Comparison of ENCODE assay signal across 12 cellular contexts in the genomic region with DNA sequence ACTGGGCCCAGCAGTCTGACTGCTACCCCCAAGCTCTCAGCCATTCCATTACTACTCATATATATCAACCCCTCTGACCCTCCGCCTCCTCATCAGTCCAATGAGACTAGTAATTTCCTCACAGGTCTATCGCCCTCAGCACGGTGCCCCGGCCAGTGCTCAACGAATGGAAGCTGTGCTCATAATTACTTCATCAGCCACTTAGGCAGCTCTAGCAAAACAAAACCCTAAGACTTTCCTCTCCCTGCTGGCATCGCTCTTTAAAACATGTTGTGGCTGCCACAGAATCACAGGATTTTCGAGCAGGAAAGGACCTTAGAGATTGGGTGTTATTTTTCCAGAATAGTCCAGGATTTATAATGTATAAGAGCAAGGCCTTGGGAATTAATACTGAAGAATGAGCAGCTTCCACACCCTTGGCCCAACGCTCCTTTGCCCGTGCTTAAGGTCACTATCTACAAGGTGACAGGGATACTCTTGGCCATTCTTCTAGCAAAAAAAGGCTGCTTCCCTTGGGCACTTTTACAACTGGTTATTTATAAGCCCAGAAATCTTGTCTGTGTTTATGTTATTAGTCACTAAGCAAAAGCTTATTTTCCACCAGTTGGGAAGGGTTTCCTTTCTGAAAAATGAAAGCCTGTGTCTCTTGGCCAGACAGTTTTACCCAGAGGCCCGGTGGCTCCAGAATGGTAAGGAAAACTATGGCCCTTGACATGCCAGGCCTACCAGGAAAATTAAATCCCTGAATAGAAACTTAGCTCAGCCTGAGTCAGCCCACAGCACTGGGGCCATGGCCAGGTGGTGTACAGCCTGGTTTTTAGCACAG. TPM values are rescaled to one million over a fixed set of nuclear protein-coding genes. Genes with fewer than 3 reads are reported as not detected.
DNase-seq lines count a peak whose midpoint lies in the region; ATAC-seq and TF ChIP-seq lines count a peak whose summit lies in the region.
"Had no signal": no experiment of that assay in that cellular context is flagged by ENCODE, and none has a peak within 500 bp of the region (broad histone marks: within the 10 kb centered on the region; RNA-seq: fewer than 3 reads in every experiment).

No MANE protein-coding gene starts in this region.

- intact Hi-C loops in ascending aorta (cut with DNase I) (loop anchor here (1.0 to 5.0 kb wide), 5 partner anchors 22 to 228 kb away; no protein-coding TSS in a partner anchor), posterior vena cava (cut with DNase I) (no loop called here)

- H3K27me3 ChIP-seq in BJ (ENCODE audit: control insufficient read depth, insufficient read depth, low read length) (no peaks in the 10 kb centered on the region), ascending aorta (no peaks in the 10 kb centered on the region), gastroesophageal sphincter (no peaks in the 10 kb centered on the region), SJCRH30 (no peaks in the 10 kb centered on the region)

- H3K36me3 ChIP-seq in BJ (ENCODE audit: control insufficient read depth, insufficient read depth, low read length), result peaks cover 10% of the 10 kb centered on the region
- H3K36me3 ChIP-seq in ascending aorta, result peaks cover 6% of the 10 kb centered on the region in 2 donors
- peaks cover 0 to 5% of the 10 kb centered on the region in 2 donors for H3K36me3 ChIP-seq in gastroesophageal sphincter
- no peaks in the 10 kb centered on the region for H3K36me3 ChIP-seq in SJCRH30

- no peaks in the 10 kb centered on the region for H3K9me3 ChIP-seq in ascending aorta
- H3K9me3 ChIP-seq in gastroesophageal sphincter, result no peaks in the 10 kb centered on the region
- no peaks in the 10 kb centered on the region for H3K9me3 ChIP-seq in SJCRH30 (replicated peaks)

- H3K4me3 ChIP-seq in BJ (ENCODE audit: low read depth, low read length) (no peak overlapping the region), ascending aorta (peak overlapping the region in 1 of 2 donors; percentile 15), gastroesophageal sphincter (no peak overlapping the region), SJCRH30 (no peak overlapping the region)

- H3K27ac ChIP-seq in ascending aorta, result peak overlapping the region; percentile 87 to 92
- H3K27ac ChIP-seq in gastroesophageal sphincter, result peak overlapping the region; percentile 43 to 81 (median 78)
- H3K27ac ChIP-seq in SJCRH30, result no peak overlapping the region

- peaks cover 18 to 65% of the 10 kb centered on the region in 2 donors for H3K4me1 ChIP-seq in ascending aorta
- peaks cover 4 to 64% (median 28%) of the 10 kb centered on the region in 3 donors for H3K4me1 ChIP-seq in gastroesophageal sphincter
- 0 out of 2 replicates have a peak, but pooled peaks cover 5% of the 10 kb centered on the region for H3K4me1 ChIP-seq in SJCRH30

- POLR2A ChIA-PET in BJ (lab: Charles Lee), result interaction anchor here (0.6 kb wide), 1 partner anchor 44 kb away, joined by 3 read pairs; no protein-coding TSS in a partner anchor

- 7 to 34% methylated on average over 4 to 5 of the region's 10 CpGs for WGBS in gastroesophageal sphincter (ENCODE audit: low coverage in 1 of 2), 2 donors

- TF ChIP-seq CTCF in BJ (IDR thresholded peaks at IDR 0.05; ENCODE audit: insufficient read depth, low read depth, low read length) (no peak), ascending aorta (IDR thresholded peaks at IDR 0.05) (no peak), gastroesophageal sphincter (IDR thresholded peaks at IDR 0.05) (no peak)

- no peak for TF ChIP-seq POLR2A in gastroesophageal sphincter (IDR thresholded peaks at IDR 0.05)

- ATAC-seq in gastroesophageal sphincter, result peak; percentile 75
- no peak for ATAC-seq in GM21423 (IDR thresholded peaks at IDR 0.05; ENCODE audit: unreplicated experiment)

- no peak for TF ChIP-seq EP300 in gastroesophageal sphincter (IDR thresholded peaks at IDR 0.05)

- CTCF ChIA-PET in BJ (lab: Yijun Ruan, JAX), result interaction anchor here (0.6 to 0.8 kb wide), 2 partner anchors 10 to 44 kb away, joined by 3 to 4 read pairs; no protein-coding TSS in a partner anchor

- DNase-seq in BJ (ENCODE audit: low read depth), result peak; percentile 87
- DNase-seq in ascending aorta (ENCODE audit: low spot score in 2 of 2), result peak; percentile 77 to 93
- peak; percentile 88 for DNase-seq in posterior vena cava (ENCODE audit: low spot score)
- no peak for DNase-seq in NCI-H526 treated with DMSO at 0.1 percent for 48 hours (lab: John Stamatoyannopoulos, UW)
- no peak for DNase-seq in SJCRH30
- DNase-seq in LoVo (ENCODE audit: low spot score), result no peak
- DNase-seq: activated T-cell treated with anti-CD3 and anti-CD28 coated beads for 4 hours; CD4-positive, alpha-beta T cell; hypothalamus; SIG-M5 had no signal

RNA-seq across cellular contexts. Expression of a gene that starts 48.0 kb away (rescaled TPM):
- polyA plus RNA-seq in BJ (2011; rRNA removed), result 37.0 and 40.0 TPM in 2 replicates
- 43.2 and 60.7 TPM in 2 replicates for polyA minus RNA-seq in BJ (2011; rRNA and poly(A)+ RNA removed)
- total RNA-seq in ascending aorta, result 29.7 TPM
- 10 to 100 TPM in 2 of 4 donors, 1 to 10 TPM in 2; 7.4 to 27.7 (median 10.7) TPM for total RNA-seq in gastroesophageal sphincter
- 10 to 100 TPM; 16.9 to 17.7 TPM for total RNA-seq in posterior vena cava
- 4.0 and 4.4 TPM in 2 replicates for total RNA-seq in SJCRH30 (2014; rRNA removed; shearing (Covaris generic))

Comparison
In these comparisons a context has a peak if more than half of its experiments do, and no peak if none do; other contexts are left out.
1. DNase-seq: peak in BJ (single experiment), ascending aorta (2 of 2) and posterior vena cava (single experiment); none in NCI-H526 treated with DMSO at 0.1 percent for 48 hours (single experiment), SJCRH30 (0 of 2) and LoVo (single experiment).